ENCODE assay signal across 1 cellular context in the genomic region with DNA sequence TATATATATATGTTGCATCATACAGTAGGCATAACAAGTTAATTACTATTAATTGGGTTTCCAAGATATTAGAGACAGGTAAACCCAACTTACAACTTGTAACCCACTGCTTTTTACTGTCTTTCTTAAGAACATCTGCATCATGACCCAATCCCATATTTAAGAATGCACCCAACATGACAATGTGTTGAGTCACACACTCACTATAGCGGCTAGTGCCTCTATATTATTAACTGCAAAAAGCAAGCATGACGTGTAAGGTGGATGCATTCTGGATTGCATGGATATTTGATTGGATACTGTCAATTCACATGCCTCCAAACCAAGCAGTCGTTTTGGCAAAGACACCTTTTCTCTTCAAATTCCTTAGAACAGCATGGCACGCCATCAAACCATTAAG.
TF ChIP-seq lines count a peak whose summit lies in the region.

No MANE protein-coding gene starts in this region.

TF ChIP-seq in HCT116, 20 proteins besides CTCF, POLR2A, EP300 and RAD21:
- TF ChIP-seq POLR2AphosphoS5 (IDR thresholded peaks at IDR 0.05; ENCODE audit: low read depth, low read length) (no peak), MAX (IDR thresholded peaks at IDR 0.05) (no peak), ZFX (IDR thresholded peaks at IDR 0.05) (no peak), TCF7L2 (IDR thresholded peaks at IDR 0.05; ENCODE audit: borderline replicate concordance, extremely low read depth, insufficient read depth, insufficient read length) (no peak), EZH2phosphoT487 (IDR thresholded peaks at IDR 0.05; ENCODE audit: borderline replicate concordance) (no peak), YY1 (IDR thresholded peaks at IDR 0.05; ENCODE audit: extremely low read depth, insufficient replicate concordance, low read depth, low read length) (no peak), EGR1 (IDR thresholded peaks at IDR 0.05; ENCODE audit: low read depth) (no peak), JUND (IDR thresholded peaks at IDR 0.05) (no peak), CEBPB (IDR thresholded peaks at IDR 0.05; ENCODE audit: low read depth) (no peak), SIN3A (IDR thresholded peaks at IDR 0.05; ENCODE audit: low read depth) (no peak), REST (IDR thresholded peaks at IDR 0.05; ENCODE audit: low read depth) (no peak), EZH2 (IDR thresholded peaks at IDR 0.05) (no peak)
- TF ChIP-seq, protein P1, sequence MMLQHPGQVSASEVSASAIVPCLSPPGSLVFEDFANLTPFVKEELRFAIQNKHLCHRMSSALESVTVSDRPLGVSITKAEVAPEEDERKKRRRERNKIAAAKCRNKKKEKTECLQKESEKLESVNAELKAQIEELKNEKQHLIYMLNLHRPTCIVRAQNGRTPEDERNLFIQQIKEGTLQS (IDR thresholded peaks at IDR 0.05), result no peak
